8 cellular contexts compared by ENCODE assay signal in the genomic region with DNA sequence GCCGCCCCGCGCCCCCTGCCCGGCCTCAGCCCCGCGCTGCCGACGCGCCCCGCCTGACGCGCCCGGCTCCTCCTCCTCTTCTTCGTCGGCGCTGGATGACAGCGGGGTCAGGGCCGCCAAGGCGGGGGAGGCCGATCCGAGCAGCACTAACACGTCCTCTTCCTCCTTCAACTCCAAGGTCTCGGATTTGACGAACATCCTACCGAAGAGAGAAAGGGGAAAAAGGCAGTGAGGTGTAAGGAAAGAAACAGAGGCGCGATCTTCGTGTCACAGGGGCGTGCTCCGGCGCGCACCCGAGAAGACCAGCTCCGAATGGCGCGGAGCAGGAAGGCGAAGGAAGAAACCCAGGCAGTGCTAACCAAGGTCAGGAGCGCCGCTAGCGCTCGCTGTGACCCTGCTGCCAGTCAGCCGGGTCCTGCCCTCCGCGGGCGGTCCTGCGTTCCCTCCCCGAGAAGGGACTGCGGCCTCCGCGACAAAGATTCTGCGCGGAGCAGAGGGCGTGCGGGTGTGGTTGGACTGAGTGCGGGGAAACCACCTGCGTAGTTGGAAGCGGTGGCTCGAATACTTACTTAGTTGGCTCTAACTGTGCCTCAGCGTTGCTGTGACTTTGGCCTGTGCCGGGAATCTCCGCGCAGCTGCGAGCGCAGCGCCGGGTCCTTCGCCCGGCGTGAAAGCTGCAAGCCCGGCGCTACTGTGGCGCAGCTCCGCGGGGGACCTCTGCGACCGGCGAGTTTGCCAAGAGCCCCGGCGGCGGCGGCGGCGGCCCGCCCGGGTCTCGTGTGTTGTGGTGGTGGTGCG. TPM values are rescaled to one million over a fixed set of nuclear protein-coding genes. Genes with fewer than 3 reads are reported as not detected.
DNase-seq lines count a peak whose midpoint lies in the region; ATAC-seq and FAIRE-seq lines count a peak whose summit lies in the region.

No MANE protein-coding gene starts in this region.

- H3K4me3 Mint-ChIP-seq in activated naive CD8-positive, alpha-beta T cell treated with anti-CD3 and anti-CD28 coated beads, Interleukin-2, amount 50 U/mL, for 24 hours, result peak overlapping the region; percentile 84

- peaks cover 10% of the 10 kb centered on the region for H3K9me3 Mint-ChIP-seq in activated naive CD8-positive, alpha-beta T cell treated with anti-CD3 and anti-CD28 coated beads, Interleukin-2, amount 50 U/mL, for 24 hours

- H3K4me3 ChIP-seq in iPS-15b (ENCODE audit: low read depth, low read length) (peak overlapping the region; percentile 60), small intestine (ENCODE audit: low read depth in 1 of 2, low read length in 2 of 2) (peak overlapping the region in 1 of 2 donors; percentile 31)

- H3K36me3 ChIP-seq in iPS-15b (ENCODE audit: control insufficient read depth, insufficient read depth, low read length), result no peaks in the 10 kb centered on the region
- no peaks in the 10 kb centered on the region for H3K36me3 ChIP-seq in small intestine (ENCODE audit: control insufficient read depth in 2 of 2, insufficient read depth in 2 of 2, low read length in 2 of 2)

- H3K4me1 Mint-ChIP-seq in activated naive CD8-positive, alpha-beta T cell treated with anti-CD3 and anti-CD28 coated beads, Interleukin-2, amount 50 U/mL, for 24 hours, result peaks cover 46% of the 10 kb centered on the region

- peaks cover 5% of the 10 kb centered on the region for H3K36me3 Mint-ChIP-seq in activated naive CD8-positive, alpha-beta T cell treated with anti-CD3 and anti-CD28 coated beads, Interleukin-2, amount 50 U/mL, for 24 hours (ENCODE audit: low read depth)

- peaks cover 89% of the 10 kb centered on the region for H3K27me3 Mint-ChIP-seq in activated naive CD8-positive, alpha-beta T cell treated with anti-CD3 and anti-CD28 coated beads, Interleukin-2, amount 50 U/mL, for 24 hours

- no peak overlapping the region for H3K9ac ChIP-seq in iPS-15b (ENCODE audit: low read depth, low read length)

- peak; percentile 59 for DNase-seq in AG20443 (ENCODE audit: low spot score)
- peak; percentile 35 for DNase-seq in NCI-H2171 (lab: John Stamatoyannopoulos, UW)
- peak; percentile 49 for DNase-seq in activated naive CD8-positive, alpha-beta T cell treated with anti-CD3 and anti-CD28 coated beads, Interleukin-2, amount 50 U/mL, for 24 hours
- peak; percentile 25 for DNase-seq in small intestine
- no peak for DNase-seq in NCI-H2107 (lab: John Stamatoyannopoulos, UW)

- 1% methylated on average over 81 to 87 of the region's 87 CpGs for WGBS in small intestine, 3 donors

- peak overlapping the region; percentile 66 for H3K27ac Mint-ChIP-seq in activated naive CD8-positive, alpha-beta T cell treated with anti-CD3 and anti-CD28 coated beads, Interleukin-2, amount 50 U/mL, for 24 hours

- H3K9me3 ChIP-seq in iPS-15b (ENCODE audit: control insufficient read depth, insufficient read depth, low read length) (no peaks in the 10 kb centered on the region), small intestine (ENCODE audit: control insufficient read depth, low read depth) (no peaks in the 10 kb centered on the region)

- no peak for FAIRE-seq in small intestine (lab: Jason Lieb, UNC)

- ATAC-seq in GM18511 (IDR thresholded peaks at IDR 0.05; ENCODE audit: unreplicated experiment) (peak; percentile 45), HG02840 (IDR thresholded peaks at IDR 0.05; ENCODE audit: low FRiP score, unreplicated experiment) (peak; percentile 38)
- peak; percentile 63 for ATAC-seq in activated naive CD8-positive, alpha-beta T cell treated with anti-CD3 and anti-CD28 coated beads, Interleukin-2, amount 50 U/mL, for 24 hours

- H3K27ac ChIP-seq in small intestine (ENCODE audit: low read depth in 1 of 2, low read length in 1 of 2), result no peak overlapping the region

- peaks cover 25% of the 10 kb centered on the region for H3K4me1 ChIP-seq in iPS-15b (ENCODE audit: control insufficient read depth, insufficient read depth, low read length)
- H3K4me1 ChIP-seq in small intestine (ENCODE audit: control insufficient read depth in 2 of 2, insufficient read depth in 1 of 2, low read depth in 1 of 2, low read length in 1 of 2), result peaks cover 8 to 16% of the 10 kb centered on the region in 2 donors

- H3K27me3 ChIP-seq in iPS-15b (ENCODE audit: control insufficient read depth, insufficient read depth, low read length) (peaks cover 93% of the 10 kb centered on the region), small intestine (ENCODE audit: control insufficient read depth in 2 of 2, insufficient read depth in 2 of 2, low read length in 2 of 2) (peaks cover 11 to 51% of the 10 kb centered on the region in 2 donors)

RNA-seq across cellular contexts. Expression of a gene that starts 0.5 kb away (rescaled TPM):
- not detected for polyA plus RNA-seq in small intestine
